ENCODE assay signal across 12 cellular contexts in the genomic region with DNA sequence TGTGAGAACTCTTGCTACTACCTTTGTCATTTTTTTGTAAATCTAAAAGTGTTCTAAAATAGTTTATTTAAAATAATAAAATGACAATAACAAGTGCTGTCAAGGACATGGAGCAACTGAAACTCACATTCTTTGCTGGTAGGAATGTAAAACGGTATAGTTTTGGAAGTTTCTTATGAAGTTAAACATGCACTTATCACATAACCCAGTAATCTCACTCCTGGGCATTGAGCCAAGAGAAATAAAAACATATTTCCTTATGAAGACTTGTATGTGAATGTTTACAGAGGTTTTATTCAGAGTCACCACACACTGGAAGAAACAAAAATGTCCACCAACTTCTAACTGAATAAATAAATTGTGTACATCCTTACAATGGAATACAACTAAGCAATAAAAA. TPM values are rescaled to one million over a fixed set of nuclear protein-coding genes. Genes with fewer than 3 reads are reported as not detected.
"Had no signal": no experiment of that assay in that cellular context is flagged by ENCODE, and none has a peak within 500 bp of the region (broad histone marks: within the 10 kb centered on the region; RNA-seq: fewer than 3 reads in every experiment).

No MANE protein-coding gene starts in this region.

- H3K27me3 ChIP-seq: right lobe of liver had no signal

- ATAC-seq: activated CD4-positive, CD25-positive, alpha-beta regulatory T cell treated with anti-CD3 and anti-CD28 coated beads, Interleukin-2, amount 50 U/mL, for 24 hours; naive thymus-derived CD8-positive, alpha-beta T cell; right lobe of liver had no signal

- H3K27ac ChIP-seq: prostate gland, right lobe of liver had no signal

- H3K36me3 ChIP-seq: prostate gland, right lobe of liver had no signal

- DNase-seq: amygdala; glutamatergic neuron; naive thymus-derived CD8-positive, alpha-beta T cell; nucleus accumbens; right lobe of liver; stimulated activated naive CD4-positive, alpha-beta T cell; substantia nigra had no signal

- H3K4me3 ChIP-seq: prostate gland, right lobe of liver had no signal

- H3K4me3 Mint-ChIP-seq: activated naive CD4-positive, alpha-beta T cell treated with anti-CD3 and anti-CD28 coated beads, Interleukin-2, amount 50 U/mL, for 24 hours; naive thymus-derived CD8-positive, alpha-beta T cell had no signal

- H3K27ac Mint-ChIP-seq: activated naive CD4-positive, alpha-beta T cell treated with anti-CD3 and anti-CD28 coated beads, Interleukin-2, amount 50 U/mL, for 24 hours had no signal

- H3K9me3 ChIP-seq: prostate gland, right lobe of liver had no signal

- H3K9me3 Mint-ChIP-seq: activated naive CD4-positive, alpha-beta T cell treated with anti-CD3 and anti-CD28 coated beads, Interleukin-2, amount 50 U/mL, for 24 hours had no signal

- H3K36me3 Mint-ChIP-seq: activated naive CD4-positive, alpha-beta T cell treated with anti-CD3 and anti-CD28 coated beads, Interleukin-2, amount 50 U/mL, for 24 hours had no signal

- H3K4me1 ChIP-seq: prostate gland, right lobe of liver had no signal

RNA-seq across cellular contexts. Expression of a gene that starts 46.0 kb away (rescaled TPM):
- total RNA-seq: lung microvascular endothelial cell; mononuclear cell; naive thymus-derived CD8-positive, alpha-beta T cell had no signal
- polyA plus RNA-seq: naive thymus-derived CD8-positive, alpha-beta T cell had no signal
